Comparison of ENCODE assay signal across 16 cellular contexts in the genomic region with DNA sequence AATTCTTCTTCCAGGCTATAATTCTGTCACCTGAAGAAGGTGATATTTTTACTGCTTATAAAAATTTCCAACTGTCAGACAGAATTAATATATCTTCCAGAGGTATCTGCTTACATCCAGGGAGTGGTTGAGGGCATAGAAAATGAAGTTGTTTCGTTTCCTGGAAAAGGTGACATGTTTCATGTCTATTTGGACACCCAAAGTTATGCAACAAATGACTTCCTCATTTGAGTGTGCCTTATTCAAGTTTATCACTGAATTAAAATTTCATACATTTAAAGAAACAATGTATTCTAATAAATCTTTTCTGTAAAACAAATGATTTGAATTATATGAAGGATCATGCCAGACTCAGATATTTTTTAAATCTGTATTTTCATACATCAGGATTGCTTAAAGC. TPM values are rescaled to one million over a fixed set of nuclear protein-coding genes. Genes with fewer than 3 reads are reported as not detected.
DNase-seq lines count a peak whose midpoint lies in the region; ATAC-seq and TF ChIP-seq lines count a peak whose summit lies in the region.
"Had no signal": no experiment of that assay in that cellular context is flagged by ENCODE, and none has a peak within 500 bp of the region (broad histone marks: within the 10 kb centered on the region; RNA-seq: fewer than 3 reads in every experiment).

No MANE protein-coding gene starts in this region.

- 70% methylated on average over 1 of the region's 1 CpG for WGBS in hepatocyte (ENCODE audit: low lambda C conversion rate, missing lambda C conversion rate)
- 53 to 66% (median 58%) methylated on average over 1 of the region's 1 CpG for WGBS in heart left ventricle, 4 donors

- intact Hi-C loops in heart left ventricle (cut with DNase I) (no loop called here), tibial artery (cut with DNase I; ENCODE audit: low total_unique reads) (no loop called here)

- H3K4me2 ChIP-seq in BLaER1 treated with 17β-estradiol and CSF1 and Interleukin-3, amounts not matched to agents 10 nM and 100 nM = peak overlapping the region in 8 of 11 experiments; percentile 3 to 71 (median 50); a peak in 14 of 22 replicates
- H3K4me2 ChIP-seq in hepatocyte = peak overlapping the region; percentile 59
- H3K4me2 ChIP-seq: A549 had no signal

- H3K9me3 ChIP-seq in BLaER1 treated with 17β-estradiol and CSF1 and Interleukin-3, amounts not matched to agents 10 nM and 100 nM (replicated peaks in 1 of 11) = no peaks in the 10 kb centered on the region
- H3K9me3 ChIP-seq in hepatocyte (ENCODE audit: low read depth) = no peaks in the 10 kb centered on the region
- H3K9me3 ChIP-seq in heart left ventricle = no peaks in the 10 kb centered on the region
- H3K9me3 ChIP-seq in tibial artery = no peaks in the 10 kb centered on the region
- H3K9me3 ChIP-seq: A549, SJSA1 had no signal

- H3K4me3 ChIP-seq in BLaER1 treated with 17β-estradiol and CSF1 and Interleukin-3, amounts not matched to agents 10 nM and 100 nM = no peak overlapping the region
- no peak overlapping the region for H3K4me3 ChIP-seq in HL-60 (replicated peaks; ENCODE audit: insufficient read depth, low read length)
- no peak overlapping the region for H3K4me3 ChIP-seq in hepatocyte
- H3K4me3 ChIP-seq in heart left ventricle = no peak overlapping the region
- no peak overlapping the region for H3K4me3 ChIP-seq in tibial artery
- H3K4me3 ChIP-seq: A549, SJSA1 had no signal

- no peaks in the 10 kb centered on the region for H4K20me1 ChIP-seq in BLaER1 treated with 17β-estradiol and CSF1 and Interleukin-3, amounts not matched to agents 10 nM and 100 nM
- H4K20me1 ChIP-seq in hepatocyte (ENCODE audit: insufficient read depth, poor library complexity, severe bottlenecking) = no peaks in the 10 kb centered on the region

- peak; percentile 65 to 68 for DNase-seq in HL-60 (ENCODE audit: low read depth in 1 of 2, low spot score in 1 of 2)
- DNase-seq in NOMO-1 treated with dmso at 0.1 percent for 144 hours (lab: John Stamatoyannopoulos, UW; ENCODE audit: unreplicated experiment) = peak; percentile 26
- no peak for DNase-seq in hepatocyte (ENCODE audit: low spot score)
- DNase-seq in central memory CD4-positive, alpha-beta T cell = no peak
- DNase-seq in heart left ventricle = no peak
- no peak for DNase-seq in tibial artery
- DNase-seq: CD8-positive, alpha-beta memory T cell; NCI-H187 treated with DMSO at 0.1 percent for 48 hours; NCI-H2171; NCI-H774; T-helper 1 cell had no signal

- TF ChIP-seq POLR2A in heart left ventricle (IDR thresholded peaks at IDR 0.05) = no peak

- TF ChIP-seq CTCF in HL-60 (IDR thresholded peaks at IDR 0.05; ENCODE audit: insufficient read depth, low read length) = no peak
- TF ChIP-seq CTCF in hepatocyte (IDR thresholded peaks at IDR 0.05; ENCODE audit: poor library complexity) = no peak
- TF ChIP-seq CTCF in heart left ventricle (IDR thresholded peaks at IDR 0.05) = no peak
- no peak for TF ChIP-seq CTCF in tibial artery (IDR thresholded peaks at IDR 0.05)

- ATAC-seq in HG03108 (IDR thresholded peaks at IDR 0.05; ENCODE audit: unreplicated experiment) (no peak), heart left ventricle (no peak)
- ATAC-seq: A549, HCT116 had no signal

- H3K9me2 ChIP-seq in hepatocyte (replicated peaks; ENCODE audit: insufficient read depth) = no peaks in the 10 kb centered on the region

- H3K4me1 ChIP-seq in BLaER1 treated with 17β-estradiol and CSF1 and Interleukin-3, amounts not matched to agents 10 nM and 100 nM = peaks cover 11 to 23% (median 16%) of the 10 kb centered on the region in 10 experiments; a peak in 19 of 20 replicates
- peaks cover 9% of the 10 kb centered on the region for H3K4me1 ChIP-seq in hepatocyte (ENCODE audit: insufficient read depth)
- peaks cover 0 to 7% (median 0%) of the 10 kb centered on the region in 12 donors for H3K4me1 ChIP-seq in heart left ventricle
- no peaks in the 10 kb centered on the region for H3K4me1 ChIP-seq in tibial artery
- H3K4me1 ChIP-seq: A549, SJSA1 had no signal

- H3K27ac ChIP-seq in BLaER1 treated with 17β-estradiol and CSF1 and Interleukin-3, amounts not matched to agents 10 nM and 100 nM = peak overlapping the region in 2 of 11 experiments; percentile 34 to 47; a peak in 1 of 22 replicates
- H3K27ac ChIP-seq in HL-60 (replicated peaks) (no peak overlapping the region), hepatocyte (peak overlapping the region; percentile 74), heart left ventricle (no peak overlapping the region), tibial artery (no peak overlapping the region)
- H3K27ac ChIP-seq: A549, SJSA1 had no signal

- H3K79me2 ChIP-seq in hepatocyte = peaks cover 16% of the 10 kb centered on the region

- H2AFZ ChIP-seq in hepatocyte = no peak overlapping the region

- no peak overlapping the region for H3K9ac ChIP-seq in BLaER1 treated with 17β-estradiol and CSF1 and Interleukin-3, amounts not matched to agents 10 nM and 100 nM

- no peaks in the 10 kb centered on the region for H3K36me3 ChIP-seq in BLaER1 treated with 17β-estradiol and CSF1 and Interleukin-3, amounts not matched to agents 10 nM and 100 nM
- H3K36me3 ChIP-seq in hepatocyte (replicated peaks; ENCODE audit: insufficient read depth, low read depth) = no peaks in the 10 kb centered on the region
- H3K36me3 ChIP-seq in heart left ventricle = no peaks in the 10 kb centered on the region
- H3K36me3 ChIP-seq in tibial artery = no peaks in the 10 kb centered on the region
- H3K36me3 ChIP-seq: SJSA1 had no signal

- no peaks in the 10 kb centered on the region for H3K27me3 ChIP-seq in BLaER1 treated with 17β-estradiol and CSF1 and Interleukin-3, amounts not matched to agents 10 nM and 100 nM
- H3K27me3 ChIP-seq in HL-60 (ENCODE audit: insufficient read depth, poor library complexity, severe bottlenecking) = no peaks in the 10 kb centered on the region
- H3K27me3 ChIP-seq in hepatocyte = peaks cover 13% of the 10 kb centered on the region
- peaks cover 0 to 12% (median 0%) of the 10 kb centered on the region in 9 donors for H3K27me3 ChIP-seq in heart left ventricle
- peaks cover 0 to 14% of the 10 kb centered on the region in 2 donors for H3K27me3 ChIP-seq in tibial artery
- H3K27me3 ChIP-seq: SJSA1 had no signal

RNA-seq across cellular contexts. Expression of a gene that starts 8.5 kb away (rescaled TPM):
- total RNA-seq in hepatocyte (18.3 and 20.4 TPM in 2 replicates), heart left ventricle (10 to 100 TPM; 12.7 to 42.5 (median 23.0) TPM)
- polyA plus RNA-seq in hepatocyte (8.2 and 9.0 TPM in 2 replicates), heart left ventricle (10 to 100 TPM in 1 of 2 donors, 1 to 10 TPM in 1; 8.6 to 38.1 TPM)

Comparison
In these comparisons a context has a peak if more than half of its experiments do, and no peak if none do; other contexts are left out.
1. DNase-seq: peak in HL-60 (2 of 2) and NOMO-1 treated with dmso at 0.1 percent for 144 hours (single experiment); none in hepatocyte (single experiment), central memory CD4-positive, alpha-beta T cell (single experiment), heart left ventricle (0 of 5) and tibial artery (0 of 2).